In the genomic region with DNA sequence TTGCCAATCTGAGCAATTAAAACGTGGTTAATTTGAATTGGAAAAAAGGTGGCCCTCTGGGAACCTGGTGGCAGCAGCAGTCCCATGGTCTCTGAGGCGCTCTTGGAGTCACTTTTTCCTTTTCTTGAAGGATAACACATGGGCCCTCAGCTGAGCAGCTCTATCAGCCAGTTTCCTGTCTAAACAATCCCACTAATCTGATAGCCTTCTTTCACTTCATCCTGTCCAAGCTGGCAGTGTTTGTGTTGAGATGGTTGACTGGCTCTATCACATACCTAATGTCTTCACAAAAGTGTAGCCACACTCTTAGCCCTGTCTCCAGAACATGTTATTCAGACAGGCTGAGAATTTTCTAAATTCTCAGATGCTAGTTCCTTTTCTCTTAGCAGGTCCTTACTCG, we compare ENCODE assay signal across 33 cellular contexts.
"Had no signal": no experiment of that assay in that cellular context is flagged by ENCODE, and none has a peak within 500 bp of the region (broad histone marks: within the 10 kb centered on the region; RNA-seq: fewer than 3 reads in every experiment).

No MANE protein-coding gene starts in this region.

- H3K27ac Mint-ChIP-seq: activated CD8-positive, alpha-beta memory T cell treated with anti-CD3 and anti-CD28 coated beads, Interleukin-2, amount 10 ng/mL, durations not matched to agents 7 days and 5 days; activated CD8-positive, alpha-beta T cell treated with anti-CD3 and anti-CD28 coated beads, Interleukin-2, amount 10 ng/mL, durations not matched to agents 7 days and 5 days; activated naive CD8-positive, alpha-beta T cell treated with anti-CD3 and anti-CD28 coated beads for 36 hours; stimulated activated effector memory CD8-positive, alpha-beta T cell treated with anti-CD3 and anti-CD28 coated beads, Interleukin-12 subunit alpha, Interleukin-12 subunit beta, amount 100 ng/mL, for 72 hours; stimulated activated naive CD8-positive, alpha-beta T cell treated with anti-CD3 and anti-CD28 coated beads, Interleukin-15, Interleukin-2, amounts not matched to agents 100 ng/mL and 50 ng/mL, for 24 hours had no signal

- DNase-seq: activated CD4-positive, alpha-beta T cell treated with anti-CD3 and anti-CD28 coated beads, Interleukin-2, amount 50 U/mL, for 1 hour; activated CD8-positive, alpha-beta memory T cell treated with anti-CD3 and anti-CD28 coated beads, Interleukin-2, amount 10 ng/mL, durations not matched to agents 7 days and 5 days; activated CD8-positive, alpha-beta T cell treated with anti-CD3 and anti-CD28 coated beads, Interleukin-2, amount 10 ng/mL, durations not matched to agents 7 days and 5 days; activated effector memory CD4-positive, alpha-beta T cell treated with Interleukin-2 at 50 U/mL for 16 hours; activated naive CD4-positive, alpha-beta T cell treated with Interleukin-2 at 50 U/mL for 16 hours; activated naive CD8-positive, alpha-beta T cell treated with anti-CD3 and anti-CD28 coated beads for 36 hours; adrenal gland; aorta; body of pancreas; cerebellar nuclear complex; colonic mucosa; dorsolateral prefrontal cortex; effector memory CD8-positive, alpha-beta T cell; esophagus squamous epithelium; hippocampal formation; kidney; left ventricle myocardium inferior; naive B cell; nephron progenitor cell; retina; sigmoid colon; small intestine; stimulated activated CD4-positive, alpha-beta T cell treated with anti-CD3 and anti-CD28 coated beads, Interleukin-4, amount 100 ng/mL, for 24 hours; upper lobe of left lung had no signal

- H3K9me3 ChIP-seq: adrenal gland, colonic mucosa, neutrophil, vagina had no signal

- H3K27me3 Mint-ChIP-seq: activated CD8-positive, alpha-beta memory T cell treated with anti-CD3 and anti-CD28 coated beads, Interleukin-2, amount 10 ng/mL, durations not matched to agents 7 days and 5 days; activated naive CD8-positive, alpha-beta T cell treated with anti-CD3 and anti-CD28 coated beads for 36 hours; effector memory CD8-positive, alpha-beta T cell; naive B cell; stimulated activated naive CD8-positive, alpha-beta T cell treated with anti-CD3 and anti-CD28 coated beads, Interleukin-15, Interleukin-2, amounts not matched to agents 100 ng/mL and 50 ng/mL, for 24 hours had no signal

- FAIRE-seq: frontal cortex, kidney, small intestine had no signal

- H3K9me3 Mint-ChIP-seq: effector memory CD8-positive, alpha-beta T cell; stimulated activated naive CD8-positive, alpha-beta T cell treated with anti-CD3 and anti-CD28 coated beads, Interleukin-15, Interleukin-2, amounts not matched to agents 100 ng/mL and 50 ng/mL, for 24 hours had no signal

- H3K4me1 ChIP-seq: adrenal gland, body of pancreas, colonic mucosa, esophagus squamous epithelium, left ventricle myocardium inferior, sigmoid colon, upper lobe of left lung, vagina had no signal

- H3K4me3 Mint-ChIP-seq: activated CD8-positive, alpha-beta memory T cell treated with anti-CD3 and anti-CD28 coated beads, Interleukin-2, amount 10 ng/mL, durations not matched to agents 7 days and 5 days; activated CD8-positive, alpha-beta T cell treated with anti-CD3 and anti-CD28 coated beads, Interleukin-2, amount 10 ng/mL, durations not matched to agents 7 days and 5 days; activated naive CD8-positive, alpha-beta T cell treated with anti-CD3 and anti-CD28 coated beads for 36 hours; effector memory CD8-positive, alpha-beta T cell; mesothelial cell of epicardium; naive B cell; nephron progenitor cell; stimulated activated effector memory CD8-positive, alpha-beta T cell treated with anti-CD3 and anti-CD28 coated beads, Interleukin-12 subunit alpha, Interleukin-12 subunit beta, amount 100 ng/mL, for 72 hours; stimulated activated naive CD8-positive, alpha-beta T cell treated with anti-CD3 and anti-CD28 coated beads, Interleukin-15, Interleukin-2, amounts not matched to agents 100 ng/mL and 50 ng/mL, for 24 hours had no signal

- H3K27ac ChIP-seq: adrenal gland, body of pancreas, cardiac muscle cell, colonic mucosa, dorsolateral prefrontal cortex, epithelial cell of prostate, esophagus squamous epithelium, left ventricle myocardium inferior, neutrophil, sigmoid colon, upper lobe of left lung, vagina had no signal

- H3K4me3 ChIP-seq: adrenal gland, body of pancreas, cardiac muscle cell, colonic mucosa, dorsolateral prefrontal cortex, esophagus squamous epithelium, left ventricle myocardium inferior, lung, sigmoid colon, upper lobe of left lung, vagina had no signal

- H3K4me1 Mint-ChIP-seq: mesothelial cell of epicardium, nephron progenitor cell had no signal

- H3K27me3 ChIP-seq: adrenal gland, body of pancreas, cardiac muscle cell, colonic mucosa, dorsolateral prefrontal cortex, esophagus squamous epithelium, neutrophil, sigmoid colon, upper lobe of left lung, vagina had no signal
